ENCODE assay signal across 2 cellular contexts in the genomic region with DNA sequence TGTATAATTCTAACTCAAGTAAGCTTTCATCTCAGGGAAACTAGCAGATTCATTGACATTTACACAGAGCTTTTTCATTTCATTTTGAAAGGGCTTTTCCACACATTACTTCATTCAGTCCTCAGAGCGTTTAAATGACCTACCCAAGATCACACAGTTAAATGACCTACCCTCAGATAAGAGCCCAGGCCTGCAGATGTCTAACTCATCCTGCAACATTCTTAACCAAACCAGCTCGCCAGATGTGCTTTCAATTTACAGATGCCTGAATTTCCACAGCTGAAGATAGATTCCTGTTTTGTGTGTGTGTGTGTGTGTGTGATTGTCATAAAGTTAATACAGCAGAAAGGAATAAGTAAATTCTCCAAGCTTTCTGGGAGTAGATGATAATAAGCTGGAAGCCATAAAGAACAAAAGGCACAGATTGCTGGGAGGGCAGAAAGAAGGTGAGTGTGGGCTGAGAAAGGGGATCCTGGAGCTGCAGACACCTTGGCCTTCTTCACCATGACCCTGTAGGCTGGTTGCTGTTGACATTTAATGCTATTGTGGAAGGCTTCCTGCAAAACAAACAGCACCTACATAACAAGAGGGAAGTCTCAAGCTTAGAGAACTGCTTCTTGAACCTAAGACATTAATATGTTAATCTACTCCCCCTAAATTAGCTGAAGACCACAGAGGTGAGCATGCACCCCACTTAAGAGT.
TF ChIP-seq lines count a peak whose summit lies in the region.

No MANE protein-coding gene starts in this region.

TF ChIP-seq in GM23338, 12 proteins besides CTCF, POLR2A, EP300 and RAD21 (continues in another document):
- TF ChIP-seq, protein P1, sequence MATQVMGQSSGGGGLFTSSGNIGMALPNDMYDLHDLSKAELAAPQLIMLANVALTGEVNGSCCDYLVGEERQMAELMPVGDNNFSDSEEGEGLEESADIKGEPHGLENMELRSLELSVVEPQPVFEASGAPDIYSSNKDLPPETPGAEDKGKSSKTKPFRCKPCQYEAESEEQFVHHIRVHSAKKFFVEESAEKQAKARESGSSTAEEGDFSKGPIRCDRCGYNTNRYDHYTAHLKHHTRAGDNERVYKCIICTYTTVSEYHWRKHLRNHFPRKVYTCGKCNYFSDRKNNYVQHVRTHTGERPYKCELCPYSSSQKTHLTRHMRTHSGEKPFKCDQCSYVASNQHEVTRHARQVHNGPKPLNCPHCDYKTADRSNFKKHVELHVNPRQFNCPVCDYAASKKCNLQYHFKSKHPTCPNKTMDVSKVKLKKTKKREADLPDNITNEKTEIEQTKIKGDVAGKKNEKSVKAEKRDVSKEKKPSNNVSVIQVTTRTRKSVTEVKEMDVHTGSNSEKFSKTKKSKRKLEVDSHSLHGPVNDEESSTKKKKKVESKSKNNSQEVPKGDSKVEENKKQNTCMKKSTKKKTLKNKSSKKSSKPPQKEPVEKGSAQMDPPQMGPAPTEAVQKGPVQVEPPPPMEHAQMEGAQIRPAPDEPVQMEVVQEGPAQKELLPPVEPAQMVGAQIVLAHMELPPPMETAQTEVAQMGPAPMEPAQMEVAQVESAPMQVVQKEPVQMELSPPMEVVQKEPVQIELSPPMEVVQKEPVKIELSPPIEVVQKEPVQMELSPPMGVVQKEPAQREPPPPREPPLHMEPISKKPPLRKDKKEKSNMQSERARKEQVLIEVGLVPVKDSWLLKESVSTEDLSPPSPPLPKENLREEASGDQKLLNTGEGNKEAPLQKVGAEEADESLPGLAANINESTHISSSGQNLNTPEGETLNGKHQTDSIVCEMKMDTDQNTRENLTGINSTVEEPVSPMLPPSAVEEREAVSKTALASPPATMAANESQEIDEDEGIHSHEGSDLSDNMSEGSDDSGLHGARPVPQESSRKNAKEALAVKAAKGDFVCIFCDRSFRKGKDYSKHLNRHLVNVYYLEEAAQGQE (IDR thresholded peaks at IDR 0.05; ENCODE audit: unreplicated experiment), result no peak
- TF ChIP-seq ZNF114 (CRISPR knock-in tag; IDR thresholded peaks at IDR 0.05), result no peak
- no peak for TF ChIP-seq NANOG (IDR thresholded peaks at IDR 0.05; ENCODE audit: borderline replicate concordance)
- no peak for TF ChIP-seq JUNB (IDR thresholded peaks at IDR 0.05; ENCODE audit: unreplicated experiment)
- no peak for TF ChIP-seq ZNF331 (CRISPR knock-in tag; IDR thresholded peaks at IDR 0.05; ENCODE audit: low read depth)
- no peak for TF ChIP-seq EZH2 (IDR thresholded peaks at IDR 0.05; ENCODE audit: low read depth, unreplicated experiment)
- TF ChIP-seq POLR2AphosphoS5 (IDR thresholded peaks at IDR 0.05; ENCODE audit: low read depth), result 0 out of 2 replicates have a peak, but pooled peaks have one; percentile 18
- TF ChIP-seq, protein P2, sequence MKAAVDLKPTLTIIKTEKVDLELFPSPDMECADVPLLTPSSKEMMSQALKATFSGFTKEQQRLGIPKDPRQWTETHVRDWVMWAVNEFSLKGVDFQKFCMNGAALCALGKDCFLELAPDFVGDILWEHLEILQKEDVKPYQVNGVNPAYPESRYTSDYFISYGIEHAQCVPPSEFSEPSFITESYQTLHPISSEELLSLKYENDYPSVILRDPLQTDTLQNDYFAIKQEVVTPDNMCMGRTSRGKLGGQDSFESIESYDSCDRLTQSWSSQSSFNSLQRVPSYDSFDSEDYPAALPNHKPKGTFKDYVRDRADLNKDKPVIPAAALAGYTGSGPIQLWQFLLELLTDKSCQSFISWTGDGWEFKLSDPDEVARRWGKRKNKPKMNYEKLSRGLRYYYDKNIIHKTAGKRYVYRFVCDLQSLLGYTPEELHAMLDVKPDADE (IDR thresholded peaks at IDR 0.05), result no peak

TF ChIP-seq in IMR-90, 13 proteins besides CTCF, POLR2A, EP300 and RAD21:
- TF ChIP-seq SMC3 (IDR thresholded peaks at IDR 0.05; ENCODE audit: low read depth, low read length) (no peak), FOS (IDR thresholded peaks at IDR 0.05; ENCODE audit: low read depth, low read length) (no peak), CHD1 (IDR thresholded peaks at IDR 0.05; ENCODE audit: low read depth, low read length) (no peak), RFX5 (IDR thresholded peaks at IDR 0.05; ENCODE audit: low read depth, low read length) (no peak), BHLHE40 (IDR thresholded peaks at IDR 0.05; ENCODE audit: low read depth, low read length) (no peak), NFE2L2 (IDR thresholded peaks at IDR 0.05; ENCODE audit: low read depth, low read length) (no peak), CEBPB (IDR thresholded peaks at IDR 0.05; ENCODE audit: low read depth, low read length) (no peak), MAFK (IDR thresholded peaks at IDR 0.05; ENCODE audit: low read depth, low read length) (no peak), RCOR1 (IDR thresholded peaks at IDR 0.05; ENCODE audit: insufficient replicate concordance, low read length) (no peak)
- TF ChIP-seq, protein P3, sequence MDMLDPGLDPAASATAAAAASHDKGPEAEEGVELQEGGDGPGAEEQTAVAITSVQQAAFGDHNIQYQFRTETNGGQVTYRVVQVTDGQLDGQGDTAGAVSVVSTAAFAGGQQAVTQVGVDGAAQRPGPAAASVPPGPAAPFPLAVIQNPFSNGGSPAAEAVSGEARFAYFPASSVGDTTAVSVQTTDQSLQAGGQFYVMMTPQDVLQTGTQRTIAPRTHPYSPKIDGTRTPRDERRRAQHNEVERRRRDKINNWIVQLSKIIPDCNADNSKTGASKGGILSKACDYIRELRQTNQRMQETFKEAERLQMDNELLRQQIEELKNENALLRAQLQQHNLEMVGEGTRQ (IDR thresholded peaks at IDR 0.05; ENCODE audit: low read depth, low read length), result no peak
- TF ChIP-seq, protein P4, sequence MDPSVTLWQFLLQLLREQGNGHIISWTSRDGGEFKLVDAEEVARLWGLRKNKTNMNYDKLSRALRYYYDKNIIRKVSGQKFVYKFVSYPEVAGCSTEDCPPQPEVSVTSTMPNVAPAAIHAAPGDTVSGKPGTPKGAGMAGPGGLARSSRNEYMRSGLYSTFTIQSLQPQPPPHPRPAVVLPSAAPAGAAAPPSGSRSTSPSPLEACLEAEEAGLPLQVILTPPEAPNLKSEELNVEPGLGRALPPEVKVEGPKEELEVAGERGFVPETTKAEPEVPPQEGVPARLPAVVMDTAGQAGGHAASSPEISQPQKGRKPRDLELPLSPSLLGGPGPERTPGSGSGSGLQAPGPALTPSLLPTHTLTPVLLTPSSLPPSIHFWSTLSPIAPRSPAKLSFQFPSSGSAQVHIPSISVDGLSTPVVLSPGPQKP (IDR thresholded peaks at IDR 0.05; ENCODE audit: borderline replicate concordance, low read depth, low read length), result no peak
TF ChIP-seq in IMR-90: peak in this region for 0.
